7 cellular contexts compared by ENCODE assay signal in the genomic region with DNA sequence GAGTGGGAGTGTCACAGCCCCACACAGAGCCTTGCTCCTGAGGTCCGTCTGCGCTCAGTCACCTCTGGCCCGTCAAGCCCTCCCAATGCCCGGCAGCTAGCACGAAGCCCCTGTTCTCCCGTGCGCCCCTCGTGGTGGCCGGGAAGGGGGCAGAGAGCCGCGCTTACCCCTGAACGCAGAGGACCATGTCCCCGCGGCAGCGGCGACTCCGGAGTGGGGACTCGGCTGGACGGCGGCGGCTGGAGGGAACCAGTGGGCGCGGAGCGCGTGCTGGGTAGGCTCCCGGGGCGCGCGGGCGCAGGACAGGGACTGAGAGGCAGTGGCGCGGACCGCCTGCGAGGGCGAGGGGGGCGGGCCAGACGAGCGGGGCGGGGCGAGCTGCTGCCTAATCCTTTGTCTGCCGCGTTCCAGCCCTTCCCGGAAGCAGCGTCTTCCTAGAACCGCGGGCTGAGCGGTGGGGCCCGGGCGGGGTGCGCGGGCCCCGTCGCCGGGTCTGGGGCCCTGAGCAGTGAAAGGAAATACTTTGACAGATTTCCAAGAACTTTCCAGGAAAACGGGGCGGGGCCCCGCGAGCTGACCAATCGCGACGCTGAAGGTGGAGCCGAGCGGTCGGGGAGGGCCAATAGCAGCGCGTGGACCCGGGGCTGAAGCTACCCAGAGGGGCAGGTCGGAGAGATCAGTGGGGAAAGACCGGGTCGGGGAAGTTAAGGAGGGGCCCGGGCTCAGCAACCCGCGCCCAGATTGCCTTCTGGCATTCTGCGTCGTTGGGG. TPM values are rescaled to one million over a fixed set of nuclear protein-coding genes. Genes with fewer than 3 reads are reported as not detected.
DNase-seq lines count a peak whose midpoint lies in the region; ATAC-seq and TF ChIP-seq lines count a peak whose summit lies in the region.

A gene with protein sequence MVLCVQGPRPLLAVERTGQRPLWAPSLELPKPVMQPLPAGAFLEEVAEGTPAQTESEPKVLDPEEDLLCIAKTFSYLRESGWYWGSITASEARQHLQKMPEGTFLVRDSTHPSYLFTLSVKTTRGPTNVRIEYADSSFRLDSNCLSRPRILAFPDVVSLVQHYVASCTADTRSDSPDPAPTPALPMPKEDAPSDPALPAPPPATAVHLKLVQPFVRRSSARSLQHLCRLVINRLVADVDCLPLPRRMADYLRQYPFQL (minus strand): TSS at position 311 of the 770 bp plus-strand sequence. CDS start 124 bp downstream, at position 187.

- peaks cover 10% of the 10 kb centered on the region for H3K4me1 ChIP-seq in right cardiac atrium (ENCODE audit: control insufficient read depth, insufficient read depth, low read length)
- peaks cover 8% of the 10 kb centered on the region for H3K4me1 ChIP-seq in rectal smooth muscle tissue (ENCODE audit: control insufficient read depth, insufficient read depth, low read length)

- in situ Hi-C loops in GM13977 (cut with MboI; ENCODE audit: low pct_unique_long_range_greater_than_20kb, low sequenced_read_pairs, unreplicated experiment): loop anchor here (5.0 to 25.0 kb wide), 2 partner anchors 34 to 1076 kb away; no protein-coding TSS in a partner anchor

- intact Hi-C loops in right cardiac atrium (cut with DNase I): loop anchor here in 2 of 4 donors (10.0 kb wide), 1 partner anchor 773 kb away; a partner anchor contains a TSS

- ATAC-seq in HG02763 (IDR thresholded peaks at IDR 0.05; ENCODE audit: unreplicated experiment) (peak; percentile 71), right cardiac atrium (peak; percentile 89 to 90)

- under 1% methylated on average over 75 of the region's 75 CpGs for WGBS in right cardiac atrium

- H3K36me3 ChIP-seq in rectal smooth muscle tissue (ENCODE audit: control insufficient read depth, insufficient read depth, low read length): peaks cover 5% of the 10 kb centered on the region

- peak; percentile 93 for DNase-seq in GM13977 (ENCODE audit: low spot score)
- peak; percentile 74 to 89 (median 89) for DNase-seq in NCI-H1417 (lab: John Stamatoyannopoulos, UW)
- DNase-seq in T-helper 2 cell: peak; percentile 86 to 99 (median 89)
- peak in 54 of 56 donors; percentile 30 to 97 (median 74) for DNase-seq in amygdala (lab: John Stamatoyannopoulos, UW)
- DNase-seq in right cardiac atrium: peak; percentile 97 to 98 (median 98)

- H3K9ac ChIP-seq in rectal smooth muscle tissue (ENCODE audit: low read length): peak within 1 kb of the TSS; percentile 69

- H3K9me3 ChIP-seq in right cardiac atrium (ENCODE audit: control insufficient read depth, low read length): no peaks in the 10 kb centered on the region

- H3K27ac ChIP-seq in right cardiac atrium (ENCODE audit: low read length) (peak within 1 kb of the TSS; percentile 71), rectal smooth muscle tissue (ENCODE audit: low read depth, low read length) (peak within 1 kb of the TSS; percentile 64)

- no peaks in the 10 kb centered on the region for H3K27me3 ChIP-seq in right cardiac atrium (ENCODE audit: control insufficient read depth, insufficient read depth)
- H3K27me3 ChIP-seq in rectal smooth muscle tissue (ENCODE audit: control insufficient read depth, insufficient read depth, low read length): no peaks in the 10 kb centered on the region

- peak within 1 kb of the TSS; percentile 58 for H3K4me3 ChIP-seq in right cardiac atrium (ENCODE audit: low read length)
- peak within 1 kb of the TSS; percentile 81 for H3K4me3 ChIP-seq in rectal smooth muscle tissue (ENCODE audit: low read length)

- peak; percentile 50 for TF ChIP-seq CTCF in GM13977 (IDR thresholded peaks at IDR 0.05; ENCODE audit: extremely low read depth, insufficient read depth, missing control alignments)

RNA-seq across cellular contexts. Expression of the gene that starts here (rescaled TPM):
- total RNA-seq in right cardiac atrium: 10 to 100 TPM in 3 of 4 donors, 1 to 10 TPM in 1; 9.1 to 27.8 (median 11.2) TPM
- polyA plus RNA-seq in right cardiac atrium: 8.0 TPM

Comparison
In these comparisons a context has a peak if more than half of its experiments do, and no peak if none do; other contexts are left out.
1. Peak in every context shown above with its lines: DNase-seq, ATAC-seq, H3K4me3 ChIP-seq and H3K27ac ChIP-seq.